Comparison of ENCODE assay signal across 9 cellular contexts in the genomic region with DNA sequence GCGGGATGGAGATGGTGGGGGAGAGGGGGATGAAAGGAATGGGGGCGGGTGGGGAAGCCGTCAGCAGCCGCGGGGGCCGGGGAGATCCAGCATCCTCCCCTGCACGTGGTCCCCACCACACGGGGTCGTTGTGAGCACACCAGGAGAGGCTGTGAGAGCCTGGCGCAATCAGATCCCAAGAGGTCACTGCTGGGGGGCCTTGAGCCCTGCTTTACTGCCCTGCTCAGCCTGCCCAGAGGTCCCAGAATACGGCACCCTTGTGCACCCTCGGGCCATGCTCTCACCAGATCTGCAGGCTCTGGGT. TPM values are rescaled to one million over a fixed set of nuclear protein-coding genes. Genes with fewer than 3 reads are reported as not detected.
DNase-seq lines count a peak whose midpoint lies in the region; ATAC-seq, FAIRE-seq and TF ChIP-seq lines count a peak whose summit lies in the region.
"Had no signal": no experiment of that assay in that cellular context is flagged by ENCODE, and none has a peak within 500 bp of the region (broad histone marks: within the 10 kb centered on the region; RNA-seq: fewer than 3 reads in every experiment).

No MANE protein-coding gene starts in this region.

- no peaks in the 10 kb centered on the region for H3K4me1 ChIP-seq in prostate gland (replicated peaks)
- H3K4me1 ChIP-seq: tibial artery had no signal

- intact Hi-C loops in left ventricle myocardium superior (cut with micrococcal nuclease) = no loop called here
- intact Hi-C loops in prostate gland (cut with DNase I) = no loop called here

- 5% methylated on average over 8 of the region's 12 CpGs for WGBS in prostate gland

- H3K36me3 ChIP-seq in prostate gland = no peaks in the 10 kb centered on the region

- no peaks in the 10 kb centered on the region for H3K27me3 ChIP-seq in prostate gland (replicated peaks; ENCODE audit: insufficient read depth)

- no peaks in the 10 kb centered on the region for H3K9me3 ChIP-seq in prostate gland
- H3K9me3 ChIP-seq: tibial artery had no signal

- no peak for FAIRE-seq in GM18507 (lab: Jason Lieb, UNC)

- peak; percentile 80 for DNase-seq in 8988T
- peak; percentile 32 for DNase-seq in GM18507 (ENCODE audit: extremely low spot score, insufficient read length, low read depth)
- peak; percentile 35 for DNase-seq in UCSD-AML1 (lab: John Stamatoyannopoulos, UW; ENCODE audit: unreplicated experiment)
- peak; percentile 68 for DNase-seq in left ventricle myocardium superior
- DNase-seq in GDM1 (lab: John Stamatoyannopoulos, UW) = no peak
- no peak for DNase-seq in OCI-M2 (lab: John Stamatoyannopoulos, UW; ENCODE audit: unreplicated experiment)
- DNase-seq in prostate gland (ENCODE audit: low spot score) = no peak

- no peak overlapping the region for H3K4me3 ChIP-seq in prostate gland
- H3K4me3 ChIP-seq: tibial artery had no signal

- peak in 1 of 4 experiments; percentile 9 for TF ChIP-seq CTCF in prostate gland (IDR thresholded peaks at IDR 0.05)

- TF ChIP-seq POLR2A in prostate gland (IDR thresholded peaks at IDR 0.05) = no peak

- no peak overlapping the region for H3K27ac ChIP-seq in prostate gland
- H3K27ac ChIP-seq: tibial artery had no signal

- peak; percentile 60 for ATAC-seq in left ventricle myocardium superior
- ATAC-seq in HG03045 (IDR thresholded peaks at IDR 0.05; ENCODE audit: unreplicated experiment) = no peak

RNA-seq across cellular contexts. Expression of a gene that starts 7.4 kb away (rescaled TPM):
- total RNA-seq in left ventricle myocardium superior = not detected
- total RNA-seq in prostate gland = 1 to 10 TPM in 1 of 2 donors, not detected in 1; 1.5 TPM

RNA-seq across cellular contexts. Expression of a gene that starts 39.6 kb away (rescaled TPM):
- total RNA-seq in left ventricle myocardium superior (21.6 TPM), prostate gland (10 to 100 TPM; 32.9 to 33.5 TPM)

RNA-seq across cellular contexts. Expression of a gene that starts 40.0 kb away (rescaled TPM):
- total RNA-seq in left ventricle myocardium superior (402 TPM), prostate gland (100 to 1,000 TPM in 1 of 2 donors, 10 to 100 TPM in 1; 92.8 to 124 TPM)

Comparison
In these comparisons a context has a peak if more than half of its experiments do, and no peak if none do; other contexts are left out.
1. DNase-seq: peak in 8988T (single experiment), GM18507 (single experiment), UCSD-AML1 (single experiment) and left ventricle myocardium superior (single experiment); none in GDM1 (single experiment), OCI-M2 (single experiment) and prostate gland (single experiment).